ENCODE assay signal across 1 cellular context in the genomic region with DNA sequence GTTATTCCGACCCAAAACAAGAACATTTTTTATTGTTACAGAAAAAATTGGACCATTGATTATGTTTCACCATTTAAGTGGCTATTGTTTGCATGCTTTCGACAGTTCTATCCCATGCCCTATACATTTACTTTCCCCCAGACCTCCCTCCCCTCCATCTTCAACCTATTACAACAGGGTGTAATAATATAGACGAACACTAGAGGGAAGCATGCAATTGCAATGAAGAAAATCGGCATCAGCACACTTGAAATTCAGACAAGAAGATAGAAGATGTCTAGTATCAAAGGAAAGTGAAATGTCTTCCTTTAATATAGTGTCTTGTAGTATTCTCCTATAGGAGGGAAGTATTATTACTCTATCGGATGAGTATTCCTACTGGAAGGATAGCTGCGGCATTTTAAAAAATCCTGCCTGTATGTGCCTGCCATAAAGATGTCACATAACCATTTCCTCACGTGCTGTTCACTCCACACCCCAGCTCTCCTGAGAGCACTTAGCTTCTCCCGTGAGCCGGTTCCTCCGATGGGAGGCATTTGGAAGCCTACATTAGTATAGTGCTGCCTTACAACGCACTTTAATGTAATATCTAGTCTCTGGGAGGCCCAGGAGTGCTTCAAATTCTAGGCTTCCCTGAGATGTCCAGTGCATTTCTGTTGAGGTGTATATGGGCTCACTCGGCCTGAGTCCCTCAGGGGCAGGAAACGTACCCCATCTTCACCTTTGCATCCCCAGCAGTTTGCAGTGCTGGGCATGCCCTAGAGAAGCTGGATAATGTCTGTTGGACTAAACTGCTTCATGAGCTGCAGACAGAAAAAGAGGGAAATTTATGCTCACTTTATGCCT.
TF ChIP-seq lines count a peak whose summit lies in the region.

No MANE protein-coding gene starts in this region.

TF ChIP-seq in IMR-90, 13 proteins besides CTCF, POLR2A, EP300 and RAD21:
- TF ChIP-seq MAFK (IDR thresholded peaks at IDR 0.05; ENCODE audit: low read depth, low read length), result peak; percentile 37
- TF ChIP-seq CEBPB (IDR thresholded peaks at IDR 0.05; ENCODE audit: low read depth, low read length), result 0 out of 2 replicates have a peak, but pooled peaks have one; percentile 12
- TF ChIP-seq SMC3 (IDR thresholded peaks at IDR 0.05; ENCODE audit: low read depth, low read length), result peak; percentile 77
- TF ChIP-seq RFX5 (IDR thresholded peaks at IDR 0.05; ENCODE audit: low read depth, low read length), result no peak
